ENCODE assay signal across 14 cellular contexts in the genomic region with DNA sequence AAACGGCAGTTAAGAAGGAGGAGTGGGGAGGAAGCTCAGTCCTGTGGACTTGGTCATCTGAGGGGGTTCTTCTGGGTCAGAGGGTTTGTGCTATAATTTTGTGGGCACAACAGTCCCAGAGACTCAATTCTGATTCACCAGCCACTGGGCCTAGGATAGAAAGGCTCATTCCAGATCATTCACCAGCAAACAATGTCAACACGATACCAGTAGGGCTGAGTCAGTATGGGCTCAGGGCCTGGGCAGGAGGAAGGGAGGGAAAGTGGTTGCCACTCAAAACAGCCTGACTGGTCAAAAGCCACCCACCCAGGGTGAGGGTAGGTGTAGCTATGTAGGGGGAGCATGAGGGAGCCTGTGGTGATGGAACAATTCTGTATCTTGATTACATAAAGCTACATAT.
A peak's percentile ranks its signal among the peaks of the same experiment; 100 is the strongest.
DNase-seq lines count a peak whose midpoint lies in the region; ATAC-seq, FAIRE-seq and TF ChIP-seq lines count a peak whose summit lies in the region.
"Had no signal": no experiment of that assay in that cellular context is flagged by ENCODE, and none has a peak within 500 bp of the region (broad histone marks: within the 10 kb centered on the region; RNA-seq: fewer than 3 reads in every experiment).

No MANE protein-coding gene starts in this region.

- TF ChIP-seq CTCF in A549 (IDR thresholded peaks at IDR 0.05) (no peak), astrocyte of the cerebellum (IDR thresholded peaks at IDR 0.05; ENCODE audit: low read depth, low read length, missing control alignments) (no peak)

- H3K27me3 ChIP-seq in right cardiac atrium (ENCODE audit: control insufficient read depth, insufficient read depth): no peaks in the 10 kb centered on the region
- H3K27me3 ChIP-seq: esophagus muscularis mucosa had no signal

- H3K4me1 ChIP-seq in A549 (peaks cover 45% of the 10 kb centered on the region), right cardiac atrium (ENCODE audit: control insufficient read depth, insufficient read depth, low read length) (no peaks in the 10 kb centered on the region)

- H3K4me3 ChIP-seq in A549 (no peak overlapping the region), astrocyte of the cerebellum (ENCODE audit: low read depth, low read length) (no peak overlapping the region), right cardiac atrium (ENCODE audit: low read length) (no peak overlapping the region)
- H3K4me3 ChIP-seq: esophagus muscularis mucosa had no signal

- DNase-seq in A549 (ENCODE audit: low read depth in 1 of 2, low spot score in 1 of 2) (peak; percentile 51 to 63), HT1080 (ENCODE audit: low read depth) (peak; percentile 95), astrocyte of the cerebellum (ENCODE audit: low read depth) (peak; percentile 39), kidney glomerular epithelial cell (lab: John Stamatoyannopoulos, UW) (peak; percentile 78), right cardiac atrium (no peak), SHP77 treated with DMSO at 0.1 percent for 48 hours (lab: John Stamatoyannopoulos, UW) (no peak), DMS79 (lab: John Stamatoyannopoulos, UW) (no peak)
- DNase-seq in activated naive CD8-positive, alpha-beta T cell treated with anti-CD3 and anti-CD28 coated beads for 36 hours: no peak
- DNase-seq: kidney; NCI-H187; stimulated activated naive CD8-positive, alpha-beta T cell treated with anti-CD3 and anti-CD28 coated beads, Interleukin-15, amount 100 ng/mL, for 72 hours had no signal

- peak; percentile 93 to 96 for ATAC-seq in A549
- ATAC-seq in right cardiac atrium: no peak
- ATAC-seq: stimulated activated naive CD8-positive, alpha-beta T cell treated with anti-CD3 and anti-CD28 coated beads, Interleukin-15, amount 100 ng/mL, for 72 hours had no signal

- TF ChIP-seq RAD21 in A549 (conservative IDR thresholded peaks at IDR 0.05 in 1 of 2, IDR thresholded peaks at IDR 0.05 in 1 of 2): no peak

- H3K27ac Mint-ChIP-seq in activated naive CD8-positive, alpha-beta T cell treated with anti-CD3 and anti-CD28 coated beads for 36 hours: no peak overlapping the region
- H3K27ac Mint-ChIP-seq: brain; stimulated activated naive CD8-positive, alpha-beta T cell treated with anti-CD3 and anti-CD28 coated beads, Interleukin-15, amount 100 ng/mL, for 72 hours had no signal

- FAIRE-seq in A549 (lab: Jason Lieb, UNC): no peak
- FAIRE-seq: kidney had no signal

- peak overlapping the region; percentile 40 for H3K4me2 ChIP-seq in A549

- CTCF ChIA-PET in A549 (lab: Yijun Ruan, JAX): interaction anchor here (0.9 to 33.1 kb wide), 4 partner anchors 11 to 85 kb away, joined by 3 to 570 read pairs (median 12); no protein-coding TSS in a partner anchor

- no peaks in the 10 kb centered on the region for H3K9me3 ChIP-seq in A549
- no peaks in the 10 kb centered on the region for H3K9me3 ChIP-seq in right cardiac atrium (ENCODE audit: control insufficient read depth, low read length)
- H3K9me3 ChIP-seq: esophagus muscularis mucosa had no signal

- WGBS in A549 (ENCODE audit: missing lambda C conversion rate): 30% methylated on average over 2 of the region's 2 CpGs
- 92% methylated on average over 2 of the region's 2 CpGs for WGBS in right cardiac atrium

- POLR2A ChIA-PET in A549 (lab: Yijun Ruan, JAX): interaction anchor here (1.0 kb wide), 1 partner anchor 86 kb away, joined by 3 read pairs; no protein-coding TSS in a partner anchor

- no peaks in the 10 kb centered on the region for H3K27me3 Mint-ChIP-seq in activated naive CD8-positive, alpha-beta T cell treated with anti-CD3 and anti-CD28 coated beads for 36 hours
- H3K27me3 Mint-ChIP-seq: brain; stimulated activated naive CD8-positive, alpha-beta T cell treated with anti-CD3 and anti-CD28 coated beads, Interleukin-15, amount 100 ng/mL, for 72 hours had no signal

- no peak overlapping the region for H3K4me3 Mint-ChIP-seq in activated naive CD8-positive, alpha-beta T cell treated with anti-CD3 and anti-CD28 coated beads for 36 hours
- H3K4me3 Mint-ChIP-seq: brain; neural crest cell; stimulated activated naive CD8-positive, alpha-beta T cell treated with anti-CD3 and anti-CD28 coated beads, Interleukin-15, amount 100 ng/mL, for 72 hours had no signal

- TF ChIP-seq POLR2A in A549 (IDR thresholded peaks at IDR 0.05; ENCODE audit: low read length): no peak

- TF ChIP-seq EP300 in A549 (IDR thresholded peaks at IDR 0.05): peak in 1 of 2 experiments; percentile 44; a peak in 1 of 5 replicates

- in situ Hi-C loops in astrocyte of the cerebellum (cut with HindIII; ENCODE audit: low sequenced_read_pairs): no loop called here

- H3K9me3 Mint-ChIP-seq in activated naive CD8-positive, alpha-beta T cell treated with anti-CD3 and anti-CD28 coated beads for 36 hours: no peaks in the 10 kb centered on the region
- H3K9me3 Mint-ChIP-seq: brain; neural crest cell; stimulated activated naive CD8-positive, alpha-beta T cell treated with anti-CD3 and anti-CD28 coated beads, Interleukin-15, amount 100 ng/mL, for 72 hours had no signal

- intact Hi-C loops in right cardiac atrium (cut with DNase I): loop anchor here in 1 of 4 donors (10.0 kb wide), 1 partner anchor 648 kb away; no protein-coding TSS in a partner anchor

- peaks cover 10% of the 10 kb centered on the region for H3K4me1 Mint-ChIP-seq in activated naive CD8-positive, alpha-beta T cell treated with anti-CD3 and anti-CD28 coated beads for 36 hours
- H3K4me1 Mint-ChIP-seq: neural crest cell had no signal

- H3K27ac ChIP-seq in A549 (peak overlapping the region; percentile 46 to 80; a peak in 5 of 6 replicates), right cardiac atrium (ENCODE audit: low read length) (no peak overlapping the region)
- H3K27ac ChIP-seq: esophagus muscularis mucosa had no signal

- peaks cover 27% of the 10 kb centered on the region for H3K36me3 Mint-ChIP-seq in activated naive CD8-positive, alpha-beta T cell treated with anti-CD3 and anti-CD28 coated beads for 36 hours

TF ChIP-seq in A549, 52 proteins besides CTCF, POLR2A, EP300 and RAD21:
- TF ChIP-seq, protein P1, sequence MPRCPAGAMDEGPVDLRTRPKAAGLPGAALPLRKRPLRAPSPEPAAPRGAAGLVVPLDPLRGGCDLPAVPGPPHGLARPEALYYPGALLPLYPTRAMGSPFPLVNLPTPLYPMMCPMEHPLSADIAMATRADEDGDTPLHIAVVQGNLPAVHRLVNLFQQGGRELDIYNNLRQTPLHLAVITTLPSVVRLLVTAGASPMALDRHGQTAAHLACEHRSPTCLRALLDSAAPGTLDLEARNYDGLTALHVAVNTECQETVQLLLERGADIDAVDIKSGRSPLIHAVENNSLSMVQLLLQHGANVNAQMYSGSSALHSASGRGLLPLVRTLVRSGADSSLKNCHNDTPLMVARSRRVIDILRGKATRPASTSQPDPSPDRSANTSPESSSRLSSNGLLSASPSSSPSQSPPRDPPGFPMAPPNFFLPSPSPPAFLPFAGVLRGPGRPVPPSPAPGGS (IDR thresholded peaks at IDR 0.05): no peak
- TF ChIP-seq FOXS1 (CRISPR knock-in tag; IDR thresholded peaks at IDR 0.05) (peak; percentile 50; the same call in 1 of the 2 replicates), FOSL2 (IDR thresholded peaks at IDR 0.05) (peak; percentile 72), FOSL2 (CRISPR knock-in tag; IDR thresholded peaks at IDR 0.05) (peak; percentile 74), GATA3 (IDR thresholded peaks at IDR 0.05; ENCODE audit: borderline replicate concordance) (peak; percentile 51; the same call in 1 of the 2 replicates), JUN (IDR thresholded peaks at IDR 0.05) (peak in 1 of 2 experiments; percentile 43; a peak in 1 of 5 replicates), JUNB (IDR thresholded peaks at IDR 0.05) (peak; percentile 71), RCOR1 (IDR thresholded peaks at IDR 0.05; ENCODE audit: low read depth, low read length) (no peak)
- TF ChIP-seq, protein P2, sequence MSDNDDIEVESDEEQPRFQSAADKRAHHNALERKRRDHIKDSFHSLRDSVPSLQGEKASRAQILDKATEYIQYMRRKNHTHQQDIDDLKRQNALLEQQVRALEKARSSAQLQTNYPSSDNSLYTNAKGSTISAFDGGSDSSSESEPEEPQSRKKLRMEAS (IDR thresholded peaks at IDR 0.05): no peak

Comparison
In these comparisons a context has a peak if more than half of its experiments do, and no peak if none do; other contexts are left out.
1. ATAC-seq: peak in A549 (2 of 2); none in right cardiac atrium (0 of 2).
2. DNase-seq: peak in A549 (2 of 2), HT1080 (single experiment), astrocyte of the cerebellum (single experiment) and kidney glomerular epithelial cell (single experiment); none in right cardiac atrium (0 of 3), SHP77 treated with DMSO at 0.1 percent for 48 hours (single experiment), activated naive CD8-positive, alpha-beta T cell treated with anti-CD3 and anti-CD28 coated beads for 36 hours (single experiment) and DMS79 (single experiment).